ENCODE assay signal across 8 cellular contexts in the genomic region with DNA sequence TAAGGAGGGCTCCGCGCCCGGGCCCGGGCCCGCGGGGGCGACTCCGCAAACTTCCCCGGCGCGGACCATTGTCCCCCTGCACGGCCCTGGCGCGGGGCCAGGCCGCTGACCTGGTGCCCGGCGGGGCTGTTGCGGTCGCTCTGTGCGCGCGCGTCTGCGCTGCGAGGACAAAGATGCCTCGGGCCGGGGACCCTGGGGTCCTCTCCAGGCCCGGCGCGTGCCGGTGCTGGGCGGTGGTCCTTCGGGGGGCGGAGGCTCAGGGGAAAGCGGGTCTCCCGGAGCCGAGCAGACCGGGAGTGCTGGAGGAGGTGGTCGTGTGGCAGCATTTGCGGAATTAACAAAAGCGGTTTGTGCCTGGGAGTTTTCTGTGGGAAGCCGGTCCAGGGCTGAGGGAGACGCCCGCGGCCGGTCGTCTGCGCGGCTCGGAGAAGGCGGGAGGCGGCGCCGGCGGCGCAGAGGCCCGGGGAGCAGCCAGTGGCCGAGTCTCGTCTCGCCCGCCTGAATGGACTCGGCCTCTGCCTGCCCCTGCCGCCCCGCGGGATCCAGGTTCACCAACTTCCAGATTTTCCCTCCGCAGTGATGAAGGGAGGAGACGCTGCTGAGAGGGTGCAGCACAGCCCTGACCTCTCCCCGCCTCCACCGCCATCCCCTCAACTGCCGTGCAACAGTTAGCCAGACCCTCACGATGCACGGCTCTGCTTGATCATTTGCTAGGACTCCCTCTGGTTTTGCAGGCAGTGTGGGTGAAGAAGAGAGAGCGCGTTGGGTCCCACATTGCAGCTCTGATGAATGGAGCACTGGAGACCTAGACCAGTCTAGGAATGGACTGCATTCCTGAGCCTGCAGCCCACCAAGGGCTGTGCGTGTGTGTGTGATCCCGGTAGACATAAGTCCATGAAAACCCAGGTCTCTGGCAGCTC. TPM values are rescaled to one million over a fixed set of nuclear protein-coding genes. Genes with fewer than 3 reads are reported as not detected.
DNase-seq lines count a peak whose midpoint lies in the region; ATAC-seq and TF ChIP-seq lines count a peak whose summit lies in the region.

No MANE protein-coding gene starts in this region.

- peak; percentile 36 for DNase-seq in activated CD4-positive, CD25-positive, alpha-beta regulatory T cell treated with anti-CD3 and anti-CD28 coated beads, Interleukin-2, amount 50 U/mL, for 72 hours
- no peak for DNase-seq in activated CD4-positive, CD25-positive, alpha-beta regulatory T cell (lab: John Stamatoyannopoulos, UW)
- DNase-seq in T-helper 9 cell (peak; percentile 3), lung (ENCODE audit: low spot score) (peak; percentile 31), suprapubic skin (ENCODE audit: low spot score in 2 of 2) (peak in 1 of 2 donors; percentile 71), GDM1 (lab: John Stamatoyannopoulos, UW) (no peak)

- TF ChIP-seq CTCF in lung (IDR thresholded peaks at IDR 0.05; ENCODE audit: control extremely low read depth, extremely low read depth), result no peak
- no peak for TF ChIP-seq CTCF in suprapubic skin (IDR thresholded peaks at IDR 0.05)

- H3K9ac ChIP-seq in duodenal mucosa (ENCODE audit: low read depth in 1 of 2, low read length in 2 of 2), result peak overlapping the region; percentile 25 to 30

- H3K36me3 ChIP-seq in duodenal mucosa (ENCODE audit: control insufficient read depth in 1 of 2, insufficient read depth in 2 of 2, low read length in 2 of 2) (no peaks in the 10 kb centered on the region), lung (ENCODE audit: control insufficient read depth in 2 of 2, insufficient read depth in 2 of 2, low read length in 2 of 2) (no peaks in the 10 kb centered on the region), suprapubic skin (no peaks in the 10 kb centered on the region)

- peaks cover 20 to 30% of the 10 kb centered on the region in 2 donors for H3K27me3 ChIP-seq in duodenal mucosa (ENCODE audit: control insufficient read depth in 1 of 2, insufficient read depth in 2 of 2, low read length in 2 of 2)
- H3K27me3 ChIP-seq in lung (ENCODE audit: control insufficient read depth, insufficient read depth), result no peaks in the 10 kb centered on the region
- H3K27me3 ChIP-seq in suprapubic skin, result peaks cover 39% of the 10 kb centered on the region

- H3K4me1 ChIP-seq in duodenal mucosa (ENCODE audit: control insufficient read depth in 1 of 2, insufficient read depth in 2 of 2, low read length in 2 of 2), result peaks cover 11 to 20% of the 10 kb centered on the region in 2 donors
- H3K4me1 ChIP-seq in lung (ENCODE audit: control insufficient read depth in 2 of 2, insufficient read depth in 2 of 2, low read length in 2 of 2), result peaks cover 0 to 3% of the 10 kb centered on the region in 2 donors
- peaks cover 24% of the 10 kb centered on the region for H3K4me1 ChIP-seq in suprapubic skin

- TF ChIP-seq POLR2A in suprapubic skin (IDR thresholded peaks at IDR 0.05), result no peak

- H3K27ac ChIP-seq in duodenal mucosa (ENCODE audit: low read depth, low read length), result no peak overlapping the region
- peak overlapping the region; percentile 76 to 86 for H3K27ac ChIP-seq in lung (ENCODE audit: low read depth in 1 of 2, low read length in 1 of 2)
- peak overlapping the region; percentile 30 for H3K27ac ChIP-seq in suprapubic skin

- TF ChIP-seq EP300 in suprapubic skin (IDR thresholded peaks at IDR 0.05), result no peak

- peak; percentile 5 for ATAC-seq in HG03442 (IDR thresholded peaks at IDR 0.05; ENCODE audit: unreplicated experiment)
- ATAC-seq in lung (ENCODE audit: insufficient read depth, low FRiP score), result peak; percentile 54

- WGBS in lung, 2 donors, result 1% methylated on average over 60 to 76 of the region's 76 CpGs
- WGBS in suprapubic skin, result 2% methylated on average over 47 of the region's 76 CpGs

- H3K4me3 ChIP-seq in duodenal mucosa (ENCODE audit: low read depth in 1 of 2, low read length in 2 of 2) (peak overlapping the region; percentile 66 to 74), lung (peak overlapping the region; percentile 53), suprapubic skin (peak overlapping the region; percentile 61)

- no peaks in the 10 kb centered on the region for H3K9me3 ChIP-seq in duodenal mucosa (ENCODE audit: control insufficient read depth in 1 of 2, low read length in 2 of 2)
- no peaks in the 10 kb centered on the region for H3K9me3 ChIP-seq in lung (ENCODE audit: control insufficient read depth in 2 of 2, insufficient read depth in 1 of 2, low read length in 1 of 2)
- H3K9me3 ChIP-seq in suprapubic skin, result no peaks in the 10 kb centered on the region

RNA-seq across cellular contexts. Expression of gene EFR3B, which starts 0.7 kb away (rescaled TPM):
- total RNA-seq in lung (1 to 10 TPM; 5.6 to 6.1 TPM), suprapubic skin (1 to 10 TPM in 3 of 4 donors, under 1 TPM in 1; 0.79 to 1.5 (median 1.2) TPM)
- 1 to 10 TPM in 1 of 2 donors, under 1 TPM in 1; 0.68 to 1.7 TPM for polyA plus RNA-seq in lung

Comparison
In these comparisons a context has a peak if more than half of its experiments do, and no peak if none do; other contexts are left out.
1. DNase-seq: peak in activated CD4-positive, CD25-positive, alpha-beta regulatory T cell treated with anti-CD3 and anti-CD28 coated beads, Interleukin-2, amount 50 U/mL, for 72 hours (single experiment), T-helper 9 cell (single experiment) and lung (single experiment); none in activated CD4-positive, CD25-positive, alpha-beta regulatory T cell (0 of 4) and GDM1 (single experiment).
2. Peak in every context shown above with its lines, with median percentiles within 50 percentile points of each other: H3K4me3 ChIP-seq.